ENCODE assay signal across 9 cellular contexts in genomic region chr6:167113935-167114910, GRCh38. TPM values are rescaled to one million over a fixed set of nuclear protein-coding genes. Genes with fewer than 3 reads are reported as not detected.
DNase-seq lines count a peak whose midpoint lies in the region; ATAC-seq and TF ChIP-seq lines count a peak whose summit lies in the region.
"Had no signal": no experiment of that assay in that cellular context is flagged by ENCODE, and none has a peak within 500 bp of the region (broad histone marks: within the 10 kb centered on the region; RNA-seq: fewer than 3 reads in every experiment).

No MANE protein-coding gene starts in this region.

- peak; percentile 80 for ATAC-seq in GM18508 (IDR thresholded peaks at IDR 0.05; ENCODE audit: insufficient read depth, unreplicated experiment)
- ATAC-seq in GM21576 (IDR thresholded peaks at IDR 0.05; ENCODE audit: unreplicated experiment) = peak; percentile 78
- peak; percentile 70 for ATAC-seq in mucosa of descending colon
- ATAC-seq in Right ventricle myocardium inferior = no peak

- intact Hi-C loops in mucosa of descending colon (cut with DNase I, micrococcal nuclease) (no loop called here), Right ventricle myocardium inferior (cut with DNase I) (no loop called here)

- no peaks in the 10 kb centered on the region for H3K4me1 ChIP-seq in mucosa of descending colon (ENCODE audit: low read depth)

- no peak for TF ChIP-seq CTCF in mucosa of descending colon (IDR thresholded peaks at IDR 0.05)

- no peaks in the 10 kb centered on the region for H3K9me3 ChIP-seq in mucosa of descending colon

- H3K36me3 ChIP-seq in mucosa of descending colon (ENCODE audit: low read depth) = no peaks in the 10 kb centered on the region

- DNase-seq in NCI-H526 treated with DMSO at 0.1 percent for 48 hours (lab: John Stamatoyannopoulos, UW) (peak; percentile 78), mucosa of descending colon (peak in 2 of 3 donors; percentile 36 to 88), foreskin melanocyte (no peak), kidney glomerular epithelial cell (lab: John Stamatoyannopoulos, UW) (no peak), Right ventricle myocardium inferior (ENCODE audit: missing footprints) (no peak), H4 (ENCODE audit: low spot score) (no peak)

- H3K4me3 ChIP-seq in mucosa of descending colon = no peak overlapping the region

RNA-seq across cellular contexts. Expression of gene CCR6, which starts 8.7 kb away (rescaled TPM):
- total RNA-seq in mucosa of descending colon = under 1 TPM in 2 of 3 donors, not detected in 1; 0.17 to 0.43 TPM
- total RNA-seq in Right ventricle myocardium inferior = not detected
- total RNA-seq in H4 (2014; rRNA removed; shearing (Covaris generic)) = not detected in 2 replicates
- total RNA-seq: lung microvascular endothelial cell had no signal

RNA-seq across cellular contexts. Expression of gene GPR31, which starts 43.6 kb away (rescaled TPM):
- total RNA-seq in mucosa of descending colon = not detected
- total RNA-seq in Right ventricle myocardium inferior = not detected
- not detected in 2 replicates for total RNA-seq in H4 (2014; rRNA removed; shearing (Covaris generic))
- total RNA-seq: lung microvascular endothelial cell had no signal

Comparison
In these comparisons a context has a peak if more than half of its experiments do, and no peak if none do; other contexts are left out.
1. DNase-seq: peak in NCI-H526 treated with DMSO at 0.1 percent for 48 hours (single experiment) and mucosa of descending colon (2 of 3); none in foreskin melanocyte (single experiment), kidney glomerular epithelial cell (single experiment), Right ventricle myocardium inferior (single experiment) and H4 (single experiment).